In the genomic region with DNA sequence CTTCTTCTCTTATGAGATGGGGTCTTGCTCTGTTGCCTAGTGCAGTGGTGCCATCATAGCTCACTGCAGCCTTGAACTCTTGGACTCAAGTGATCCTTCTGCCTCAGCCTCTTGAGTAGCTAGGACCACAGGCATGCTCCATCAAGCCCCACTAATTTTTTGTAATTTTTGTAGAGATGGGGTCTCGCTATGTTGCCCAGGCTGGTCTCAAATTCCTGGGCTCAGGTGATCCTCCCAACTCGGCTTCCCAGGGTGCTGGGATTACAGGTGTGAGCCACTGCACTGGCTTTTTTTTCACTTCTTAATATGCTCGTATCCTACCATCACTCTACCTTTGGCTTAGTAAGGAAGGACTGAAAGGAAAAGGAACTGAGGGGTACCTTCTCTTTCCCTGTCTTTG, we compare ENCODE assay signal across 5 cellular contexts. TPM values are rescaled to one million over a fixed set of nuclear protein-coding genes. Genes with fewer than 3 reads are reported as not detected.
DNase-seq lines count a peak whose midpoint lies in the region; ATAC-seq, FAIRE-seq and TF ChIP-seq lines count a peak whose summit lies in the region.
"Not testable (repeated sequence)": the region's sequence is repeated elsewhere in the genome, so short reads cannot be mapped to it uniquely, and the experiment has no call there.

No MANE protein-coding gene starts in this region.

- not testable (repeated sequence) for FAIRE-seq in K562 (lab: Jason Lieb, UNC)

- H4K20me1 ChIP-seq in OCI-LY3 (ENCODE audit: insufficient read depth, low read length); K562 (replicated peaks; ENCODE audit: control insufficient read depth, insufficient read depth, low read length): not testable (repeated sequence)

- POLR2A ChIA-PET in K562 (lab: Yijun Ruan, JAX) = interaction anchor here (2.1 kb wide), 1 partner anchor 14 kb away, joined by 6 read pairs; no protein-coding TSS in a partner anchor

- not testable (repeated sequence) for H2BK15ac ChIP-seq in neuronal stem cell (ENCODE audit: low read length)

- not testable (repeated sequence) for H3K4ac ChIP-seq in neuronal stem cell (ENCODE audit: low read length)

- not testable (repeated sequence) for H3K4me1 Mint-ChIP-seq in T-helper 17 cell

- H3K9ac ChIP-seq in OCI-LY3 (ENCODE audit: low read length); K562 (ENCODE audit: insufficient read depth in 1 of 2, low read depth in 2 of 2, low read length in 2 of 2); neuronal stem cell (ENCODE audit: low read depth, low read length, poor library complexity): not testable (repeated sequence)

- not testable (repeated sequence) for H3K27me3 ChIP-seq in OCI-LY3 (ENCODE audit: low read depth, low read length); K562 (ENCODE audit: control insufficient read depth in 2 of 2, insufficient read depth in 2 of 2, low read length in 2 of 2); esophagus muscularis mucosa; neuronal stem cell (ENCODE audit: control insufficient read depth in 3 of 3, insufficient read depth in 3 of 3, low read depth in 1 of 3, low read length in 3 of 3)

- peak overlapping the region; percentile 93; the same call in 1 of the 2 replicates for H3K4me2 ChIP-seq in OCI-LY3 (ENCODE audit: low read length)
- H3K4me2 ChIP-seq in K562 (ENCODE audit: insufficient read depth, low read length); neuronal stem cell (ENCODE audit: insufficient read depth, low read length, poor library complexity, severe bottlenecking): not testable (repeated sequence)

- TF ChIP-seq RAD21 in K562 (CRISPR knock-in tag; conservative IDR thresholded peaks at IDR 0.05 in 1 of 2, IDR thresholded peaks at IDR 0.05 in 1 of 2) = not testable (repeated sequence)

- not testable (repeated sequence) for TF ChIP-seq CTCF in OCI-LY3 (IDR thresholded peaks at IDR 0.05; ENCODE audit: low read depth, low read length); K562 (IDR thresholded peaks at IDR 0.05 in 2 of 3, conservative IDR thresholded peaks at IDR 0.05 in 1 of 3; ENCODE audit: insufficient read depth in 2 of 3, low read depth in 1 of 3, low read length in 3 of 3); esophagus muscularis mucosa (IDR thresholded peaks at IDR 0.05)

- H3K27me3 Mint-ChIP-seq in T-helper 17 cell = not testable (repeated sequence)

- H2AFZ ChIP-seq in OCI-LY3 (ENCODE audit: low read depth, low read length); K562 (ENCODE audit: low read depth, low read length); neuronal stem cell (ENCODE audit: low read length): not testable (repeated sequence)

- H4K8ac ChIP-seq in neuronal stem cell (ENCODE audit: low read depth, low read length) = not testable (repeated sequence)

- not testable (repeated sequence) for H3K36me3 Mint-ChIP-seq in T-helper 17 cell (ENCODE audit: low read depth)

- not testable (repeated sequence) for H3K79me1 ChIP-seq in neuronal stem cell (ENCODE audit: low read depth, low read length)

- H3K27ac Mint-ChIP-seq in T-helper 17 cell = peak overlapping the region; percentile 43

- peak overlapping the region; percentile 44 for H3K14ac ChIP-seq in neuronal stem cell (ENCODE audit: low read length)

- H3K18ac ChIP-seq in neuronal stem cell (ENCODE audit: low read length) = not testable (repeated sequence)

- not testable (repeated sequence) for DNase-seq in T-helper 17 cell; K562 (ENCODE audit: extremely low read depth in 1 of 4, low spot score in 3 of 4); neuronal stem cell (ENCODE audit: low spot score)
- DNase-seq in esophagus muscularis mucosa (ENCODE audit: extremely low spot score) = peak; percentile 42

- H3K9me3 ChIP-seq in OCI-LY3 (ENCODE audit: insufficient read depth, low read length); T-helper 17 cell (ENCODE audit: control insufficient read depth, low read length, poor library complexity, severe bottlenecking); K562 (replicated peaks; ENCODE audit: control insufficient read depth, insufficient read depth, low read depth, low read length); esophagus muscularis mucosa; neuronal stem cell (replicated peaks in 1 of 2; ENCODE audit: control insufficient read depth in 2 of 2, insufficient read depth in 1 of 2, low read depth in 1 of 2, low read length in 2 of 2): not testable (repeated sequence)

- H2BK5ac ChIP-seq in neuronal stem cell (ENCODE audit: low read length) = not testable (repeated sequence)

- H2AK5ac ChIP-seq in neuronal stem cell (ENCODE audit: low read depth, low read length) = not testable (repeated sequence)

- not testable (repeated sequence) for H4K91ac ChIP-seq in neuronal stem cell (ENCODE audit: low read depth, low read length, poor library complexity)

- intact Hi-C loops in K562 (cut with micrococcal nuclease); esophagus muscularis mucosa (cut with DNase I): not testable (repeated sequence)

- not testable (repeated sequence) for H3K9me1 ChIP-seq in K562 (ENCODE audit: control insufficient read depth, insufficient read depth, low read length)

- not testable (repeated sequence) for H3K79me2 ChIP-seq in OCI-LY3 (ENCODE audit: low read length); K562 (ENCODE audit: control insufficient read depth, insufficient read depth, low read length)

- not testable (repeated sequence) for BruUV-seq in K562 (replicated peaks; lab: Mats Ljungman, UMichigan)

- not testable (repeated sequence) for H2BK120ac ChIP-seq in neuronal stem cell (ENCODE audit: low read depth, low read length)

- H3K23ac ChIP-seq in neuronal stem cell (ENCODE audit: low read depth, low read length, poor library complexity) = not testable (repeated sequence)

- in situ Hi-C loops in K562 (cut with MboI) = not testable (repeated sequence)

- H3K27ac ChIP-seq in OCI-LY3 (ENCODE audit: low read length) = peak overlapping the region; percentile 28; the same call in 1 of the 2 replicates
- not testable (repeated sequence) for H3K27ac ChIP-seq in K562 (ENCODE audit: extremely low read depth, low read depth, low read length); esophagus muscularis mucosa (replicated peaks in 1 of 4); neuronal stem cell (replicated peaks; ENCODE audit: low read length)

- H3K4me3 Mint-ChIP-seq in T-helper 17 cell = not testable (repeated sequence)

- not testable (repeated sequence) for ATAC-seq in T-helper 17 cell, K562

- H3K36me3 ChIP-seq in OCI-LY3 (replicated peaks; ENCODE audit: low read depth, low read length) = peaks cover 20% of the 10 kb centered on the region
- not testable (repeated sequence) for H3K36me3 ChIP-seq in K562 (ENCODE audit: control insufficient read depth, insufficient read depth, low read length); esophagus muscularis mucosa; neuronal stem cell (replicated peaks in 1 of 2; ENCODE audit: control insufficient read depth in 2 of 2, insufficient read depth in 2 of 2, low read length in 2 of 2)

- not testable (repeated sequence) for TF ChIP-seq POLR2A in K562 (conservative IDR thresholded peaks at IDR 0.05); esophagus muscularis mucosa (IDR thresholded peaks at IDR 0.05; ENCODE audit: low read depth)

- WGBS in K562 (ENCODE audit: insufficient coverage, low coverage, missing lambda C conversion rate) = 42% methylated on average over 3 of the region's 3 CpGs
- WGBS in esophagus muscularis mucosa = 92% methylated on average over 3 of the region's 3 CpGs
- no CpG with 5 or more reads among the region's 3 CpGs for WGBS in neuronal stem cell (ENCODE audit: extremely low coverage in 2 of 2, insufficient read length in 2 of 2, insufficient replicate concordance in 1 of 2), 2 donors

- H3K4me3 ChIP-seq in OCI-LY3 (ENCODE audit: low read length); K562; esophagus muscularis mucosa; neuronal stem cell (ENCODE audit: low read length in 2 of 2): not testable (repeated sequence)

- H3K4me1 ChIP-seq in OCI-LY3 (ENCODE audit: low read length) = peaks cover 36% of the 10 kb centered on the region
- H3K4me1 ChIP-seq in K562 (replicated peaks in 1 of 2; ENCODE audit: control insufficient read depth in 2 of 2, insufficient read depth in 2 of 2, low read length in 2 of 2); esophagus muscularis mucosa; neuronal stem cell (ENCODE audit: control insufficient read depth in 2 of 2, insufficient read depth in 1 of 2, low read depth in 1 of 2, low read length in 2 of 2): not testable (repeated sequence)

- CTCF ChIA-PET in K562 (lab: Yijun Ruan, JAX; ENCODE audit: low intra/inter-chr PET ratio) = not testable (repeated sequence)

- not testable (repeated sequence) for H2BK12ac ChIP-seq in neuronal stem cell (ENCODE audit: low read length)

- TF ChIP-seq EP300 in K562 (IDR thresholded peaks at IDR 0.05; ENCODE audit: low read length); esophagus muscularis mucosa (IDR thresholded peaks at IDR 0.05): not testable (repeated sequence)

RNA-seq across cellular contexts. Expression of gene TGIF1, which starts 22.1 kb away (rescaled TPM):
- 10 to 100 TPM; 56.3 to 71.7 TPM for total RNA-seq in T-helper 17 cell
- 63.6 and 121 TPM in 2 replicates for total RNA-seq in K562 (2011; cell fraction: chromatin; rRNA removed; ENCODE audit: low replicate concordance)
- 64.2 and 69.3 TPM in 2 replicates for total RNA-seq in K562 (2011; cell fraction: nucleolus; rRNA removed)
- 73.3 and 83.1 TPM in 2 replicates for total RNA-seq in K562 (2011; cell fraction: nucleoplasm; rRNA removed)
- 40.1 and 65.8 TPM in 2 replicates for total RNA-seq in K562 (2014; rRNA removed)
- 49.2 and 54.5 TPM in 2 replicates for total RNA-seq in K562 (2014; rRNA removed; fragmentation: Illumina TruSeq; extraction: Trizol)
- total RNA-seq in K562 (2015; rRNA removed; fragmentation: Illumina TruSeq; extraction: Trizol) = 43.5 and 47.9 TPM in 2 replicates
- 44.6 and 49.3 TPM in 2 replicates for total RNA-seq in K562 (2021)
- polyA plus RNA-seq in K562 (2011; rRNA removed) = 55.5 and 56.3 TPM in 2 replicates
- polyA plus RNA-seq in K562 (2011; cell fraction: cytosol; rRNA removed) = 68.0 and 84.8 TPM in 2 replicates
- polyA plus RNA-seq in K562 (2011; cell fraction: nucleus; rRNA removed) = 110 and 144 TPM in 2 replicates
- 43.2 and 67.0 TPM in 2 replicates for polyA plus RNA-seq in K562 (2012)
- 60.9 and 77.7 TPM in 2 replicates for polyA plus RNA-seq in K562 (2014; fragmentation: Illumina TruSeq; extraction: Trizol)
- 10 to 100 TPM; 16.1 to 18.0 TPM for polyA plus RNA-seq in K562 (2014; fragmentation: Nextera tagmentation; extraction: Ambion mirVana)
- polyA plus RNA-seq in K562 (2014; rRNA removed) = 40.6 and 43.7 TPM in 2 replicates
- 62.8 and 65.0 TPM in 2 replicates for polyA minus RNA-seq in K562 (2011; rRNA and poly(A)+ RNA removed)
- 20.3 and 31.7 TPM in 2 replicates for polyA minus RNA-seq in K562 (2011; cell fraction: cytosol; rRNA and poly(A)+ RNA removed)
- polyA minus RNA-seq in K562 (2011; cell fraction: nucleus; rRNA and poly(A)+ RNA removed) = 54.0 and 105 TPM in 2 replicates
- total RNA-seq in esophagus muscularis mucosa = 100 to 1,000 TPM in 1 of 4 donors, 10 to 100 TPM in 3; 48.2 to 142 (median 64.0) TPM
- polyA plus RNA-seq in neuronal stem cell (2013, experiment 1 of 2) = 85.8 TPM
- 86.4 TPM for polyA plus RNA-seq in neuronal stem cell (2013, experiment 2 of 2)
